1 cellular context compared by ENCODE assay signal in the genomic region with DNA sequence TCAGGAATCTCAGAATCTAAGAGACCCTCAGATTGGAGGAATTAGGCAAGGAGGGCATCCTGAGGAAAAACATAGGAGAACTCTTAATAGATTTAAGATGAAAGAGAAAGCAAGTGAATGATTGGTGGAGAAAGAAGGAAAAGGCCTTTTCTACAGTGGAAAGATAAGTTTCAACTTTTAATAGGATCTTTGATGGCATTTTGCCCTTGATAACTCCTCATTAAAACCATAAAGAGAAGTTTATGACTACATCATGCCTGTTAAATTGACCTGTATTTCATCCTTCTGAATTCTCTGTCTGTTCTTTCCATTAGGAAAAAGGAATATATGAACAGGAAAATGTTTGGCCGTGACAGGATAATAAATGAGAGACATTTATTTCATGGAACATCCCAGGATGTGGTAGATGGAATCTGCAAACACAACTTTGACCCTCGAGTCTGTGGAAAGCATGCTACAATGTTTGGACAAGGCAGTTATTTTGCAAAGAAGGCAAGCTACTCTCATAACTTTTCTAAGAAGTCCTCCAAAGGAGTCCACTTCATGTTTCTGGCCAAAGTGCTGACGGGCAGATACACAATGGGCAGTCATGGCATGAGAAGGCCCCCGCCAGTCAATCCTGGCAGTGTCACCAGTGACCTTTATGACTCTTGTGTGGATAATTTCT.
TF ChIP-seq lines count a peak whose summit lies in the region.

No MANE protein-coding gene starts in this region.

TF ChIP-seq in K562, 482 proteins besides CTCF, POLR2A, EP300 and RAD21:
- no peak for TF ChIP-seq ZNF175 (CRISPR knock-in tag; IDR thresholded peaks at IDR 0.05; ENCODE audit: low read depth)
- no peak for TF ChIP-seq ZNF24 (IDR thresholded peaks at IDR 0.05)
- TF ChIP-seq CAMTA2 (CRISPR knock-in tag; conservative IDR thresholded peaks at IDR 0.05) = no peak
- no peak for TF ChIP-seq GTF2E2 (tag; IDR thresholded peaks at IDR 0.05)
- TF ChIP-seq SREBF2 (CRISPR knock-in tag; IDR thresholded peaks at IDR 0.05) = no peak
- TF ChIP-seq XRCC4 (IDR thresholded peaks at IDR 0.05; ENCODE audit: extremely low read depth, insufficient read depth, insufficient read length) = no peak
- TF ChIP-seq NRF1 (conservative IDR thresholded peaks at IDR 0.05 in 1 of 2, IDR thresholded peaks at IDR 0.05 in 1 of 2) = no peak
